29 cellular contexts compared by ENCODE assay signal in the genomic region with DNA sequence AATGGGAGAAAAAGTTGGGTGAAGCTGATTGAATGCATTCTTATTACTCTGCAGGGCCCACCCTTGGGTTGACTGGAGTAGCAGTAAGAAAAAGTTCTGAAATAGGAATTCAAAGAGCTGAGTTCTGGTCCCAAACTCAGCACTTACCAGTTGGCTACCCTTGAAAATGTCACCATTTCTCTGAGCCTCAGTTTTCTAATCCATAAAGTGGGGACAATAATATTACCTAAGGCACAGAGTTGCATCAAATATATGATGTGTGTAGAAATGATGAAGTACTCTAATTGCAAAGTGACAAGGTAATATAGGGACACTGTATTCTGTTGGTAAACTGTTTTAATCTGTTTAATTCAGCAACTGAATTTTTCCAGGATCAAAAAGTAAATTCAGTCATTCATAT. TPM values are rescaled to one million over a fixed set of nuclear protein-coding genes. Genes with fewer than 3 reads are reported as not detected.
"Had no signal": no experiment of that assay in that cellular context is flagged by ENCODE, and none has a peak within 500 bp of the region (broad histone marks: within the 10 kb centered on the region; RNA-seq: fewer than 3 reads in every experiment).

No MANE protein-coding gene starts in this region.

- H3K9me3 ChIP-seq: esophagus squamous epithelium, gastroesophageal sphincter, heart right ventricle, left lung, lower lobe of right lung, mucosa of descending colon had no signal

- FAIRE-seq: colon, endothelial cell of umbilical vein, islet of Langerhans, keratinocyte had no signal

- H3K4me3 ChIP-seq: coronary artery, dorsolateral prefrontal cortex, esophagus squamous epithelium, gastroesophageal sphincter, heart right ventricle, left lung, lower lobe of right lung, mucosa of descending colon had no signal

- H3K27me3 ChIP-seq: gastroesophageal sphincter had no signal

- H3K27ac ChIP-seq: coronary artery, dorsolateral prefrontal cortex, esophagus squamous epithelium, gastroesophageal sphincter, left lung, lower lobe of right lung had no signal

- H3K4me3 Mint-ChIP-seq: mesothelial cell of epicardium had no signal

- H3K27ac Mint-ChIP-seq: mesothelial cell of epicardium had no signal

- H3K36me3 Mint-ChIP-seq: mesothelial cell of epicardium had no signal

- H3K36me3 ChIP-seq: esophagus squamous epithelium, gastroesophageal sphincter, heart right ventricle, left lung, lower lobe of right lung had no signal

- H3K9me3 Mint-ChIP-seq: mesothelial cell of epicardium had no signal

- ATAC-seq: gastroesophageal sphincter, left cardiac atrium, left lung, lower lobe of right lung, mucosa of descending colon had no signal

- DNase-seq: dermis blood vessel endothelial cell; dorsolateral prefrontal cortex; effector CD4-positive, alpha-beta T cell; effector memory CD4-positive, alpha-beta T cell; esophagus squamous epithelium; foreskin fibroblast; foreskin melanocyte; heart right ventricle; hippocampal formation; left cardiac atrium; left lung; left ventricle myocardium superior; lower lobe of right lung; mesenchymal stem cell; mucosa of descending colon had no signal

RNA-seq across cellular contexts. Expression of a gene that starts 1.2 kb away (rescaled TPM):
- total RNA-seq: dermis blood vessel endothelial cell, endothelial cell of umbilical vein, epithelial cell of proximal tubule, esophagus squamous epithelium, gastroesophageal sphincter, kidney epithelial cell, left lung, left ventricle myocardium superior, lower leg skin, lung microvascular endothelial cell, mesenteric fat pad, mesothelial cell of epicardium, myocyte had no signal
- polyA plus RNA-seq: endothelial cell of umbilical vein, esophagus, keratinocyte had no signal
